ENCODE assay signal across 1 cellular context in the genomic region with DNA sequence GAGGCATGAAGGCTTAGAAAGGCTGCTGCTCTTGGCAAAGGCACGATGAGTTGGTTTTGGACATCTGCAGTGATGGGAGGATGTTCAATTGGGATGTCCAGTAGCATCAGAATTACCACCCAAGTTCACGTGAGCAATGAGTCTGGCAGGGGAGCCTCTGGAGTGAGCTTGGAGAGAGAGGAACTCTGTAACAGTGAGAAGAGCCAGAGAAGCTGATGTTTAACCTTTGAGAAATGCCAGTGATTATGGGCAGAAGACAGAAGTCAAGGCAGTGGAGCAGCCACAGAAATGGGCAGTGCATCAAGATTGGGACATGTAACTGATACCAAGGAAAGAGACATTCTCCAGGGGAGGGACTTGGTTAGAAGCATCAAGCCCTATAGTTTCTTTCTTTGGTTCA.
TF ChIP-seq lines count a peak whose summit lies in the region.

No MANE protein-coding gene starts in this region.

TF ChIP-seq in H1, 55 proteins besides CTCF, POLR2A, EP300 and RAD21:
- TF ChIP-seq POU5F1 (IDR thresholded peaks at IDR 0.05; ENCODE audit: low read depth, low read length): no peak
- no peak for TF ChIP-seq JUN (IDR thresholded peaks at IDR 0.05; ENCODE audit: low read depth, low read length)
- TF ChIP-seq SAP30 (IDR thresholded peaks at IDR 0.05; ENCODE audit: insufficient read depth, insufficient replicate concordance, low read length): no peak
- no peak for TF ChIP-seq SIRT6 (IDR thresholded peaks at IDR 0.05; ENCODE audit: low read length)
- TF ChIP-seq SIX5 (IDR thresholded peaks at IDR 0.05; ENCODE audit: low read depth, low read length): no peak
- no peak for TF ChIP-seq CHD1 (IDR thresholded peaks at IDR 0.05; ENCODE audit: low read depth, low read length)
- no peak for TF ChIP-seq KDM5A (IDR thresholded peaks at IDR 0.05; ENCODE audit: low read length)
TF ChIP-seq in H1: peak in this region for 0.
